Comparison of ENCODE assay signal across 8 cellular contexts in the genomic region with DNA sequence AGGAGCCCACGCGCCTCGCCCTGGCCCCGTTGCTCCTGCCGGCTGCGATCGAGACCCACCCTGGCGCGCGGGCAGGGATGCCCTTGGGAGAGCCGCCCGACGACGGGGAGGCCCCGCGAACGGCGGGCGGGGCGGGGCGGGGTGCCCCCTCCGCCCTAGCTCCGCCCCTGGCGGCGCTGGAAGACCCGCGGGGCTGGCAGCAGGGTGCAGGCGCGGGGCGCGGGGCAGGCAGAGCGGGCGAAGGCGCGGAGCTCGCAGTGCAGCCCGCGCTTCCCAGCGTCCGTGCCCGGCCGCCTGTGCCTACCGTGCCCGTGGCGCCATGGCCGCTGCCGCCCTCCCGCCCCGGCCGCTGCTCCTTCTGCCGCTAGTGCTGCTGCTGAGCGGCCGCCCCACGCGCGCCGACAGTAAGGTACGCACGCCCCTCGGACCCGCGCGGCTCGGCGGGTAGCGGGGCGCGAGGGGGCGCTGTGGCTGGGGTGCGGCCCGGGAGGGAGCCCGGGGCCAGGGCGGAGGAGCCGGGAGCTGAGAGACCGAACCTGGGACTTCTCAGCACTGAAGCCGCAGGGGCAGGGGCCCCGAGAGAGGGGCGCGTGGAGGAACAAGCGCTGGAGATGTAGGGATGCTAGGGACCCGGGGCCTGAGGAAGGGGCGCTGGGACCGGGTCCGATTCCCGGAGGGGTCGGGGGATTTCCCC. TPM values are rescaled to one million over a fixed set of nuclear protein-coding genes. Genes with fewer than 3 reads are reported as not detected.
DNase-seq lines count a peak whose midpoint lies in the region; ATAC-seq and TF ChIP-seq lines count a peak whose summit lies in the region.

A gene (plus strand): TSS at position 182 of the 694 bp plus-strand sequence. CDS start 138 bp downstream, at position 320.

- no peak for TF ChIP-seq CTCF in coronary artery (IDR thresholded peaks at IDR 0.05)
- peak; percentile 39 for TF ChIP-seq CTCF in lower lobe of right lung (IDR thresholded peaks at IDR 0.05)
- TF ChIP-seq CTCF in stomach (IDR thresholded peaks at IDR 0.05) = peak in 2 of 7 experiments; percentile 6 to 29

- peak; percentile 45 for DNase-seq in activated T-cell treated with anti-CD3 and anti-CD28 coated beads, Interleukin-2, amount 50 U/mL, for 1 hour
- no peak for DNase-seq in activated T-cell treated with anti-CD3 and anti-CD28 coated beads for 4 hours
- DNase-seq in RPMI8226 = peak; percentile 31
- no peak for DNase-seq in coronary artery (ENCODE audit: low spot score)
- DNase-seq in lower lobe of right lung = no peak
- no peak for DNase-seq in stomach
- no peak for DNase-seq in SHP77 (lab: John Stamatoyannopoulos, UW)
- no peak for DNase-seq in NCI-H2081 (lab: John Stamatoyannopoulos, UW)

- intact Hi-C loops in lower lobe of right lung (cut with DNase I) (no loop called here), stomach (cut with DNase I; ENCODE audit: low total_unique reads) (loop anchor here (5.0 kb wide), 1 partner anchor 595 kb away; no protein-coding TSS in a partner anchor)

- peak; percentile 39 to 41 for ATAC-seq in lower lobe of right lung

- H3K4me1 ChIP-seq in lower lobe of right lung (peaks cover 43% of the 10 kb centered on the region), stomach (peaks cover 17 to 53% (median 36%) of the 10 kb centered on the region in 4 donors)

- TF ChIP-seq POLR2A in stomach (IDR thresholded peaks at IDR 0.05) = no peak

- TF ChIP-seq EP300 in stomach (IDR thresholded peaks at IDR 0.05) = no peak

- peaks cover 24% of the 10 kb centered on the region for H3K27me3 ChIP-seq in lower lobe of right lung (ENCODE audit: low read depth)
- H3K27me3 ChIP-seq in stomach = peaks cover 0 to 27% (median 19%) of the 10 kb centered on the region in 3 donors

- H3K27ac ChIP-seq in coronary artery (peak within 1 kb of the TSS; percentile 2 to 78), lower lobe of right lung (peak within 1 kb of the TSS; percentile 41), stomach (peak within 1 kb of the TSS; percentile 22 to 82 (median 58))

- peak within 1 kb of the TSS; percentile 93 for H3K4me3 ChIP-seq in coronary artery
- peak within 1 kb of the TSS; percentile 60 for H3K4me3 ChIP-seq in lower lobe of right lung
- H3K4me3 ChIP-seq in stomach = peak within 1 kb of the TSS; percentile 58 to 68 (median 62)

- WGBS in stomach, 5 donors = 0 to 2% (median 1%) methylated on average over 6 to 84 of the region's 86 CpGs

- H3K9me3 ChIP-seq in lower lobe of right lung (no peaks in the 10 kb centered on the region), stomach (no peaks in the 10 kb centered on the region)

- no peaks in the 10 kb centered on the region for H3K36me3 ChIP-seq in lower lobe of right lung
- no peaks in the 10 kb centered on the region for H3K36me3 ChIP-seq in stomach

RNA-seq across cellular contexts. Expression of the gene that starts here (rescaled TPM):
- 22.3 TPM for total RNA-seq in lower lobe of right lung
- 10 to 100 TPM in 1 of 5 donors, 1 to 10 TPM in 4; 1.7 to 91.2 (median 4.1) TPM for total RNA-seq in stomach
- 1 to 10 TPM in 1 of 3 donors, under 1 TPM in 2; 0.56 to 3.9 (median 0.61) TPM for polyA plus RNA-seq in stomach

Comparison
In these comparisons a context has a peak if more than half of its experiments do, and no peak if none do; other contexts are left out.
1. DNase-seq: peak in activated T-cell treated with anti-CD3 and anti-CD28 coated beads, Interleukin-2, amount 50 U/mL, for 1 hour (single experiment) and RPMI8226 (single experiment); none in activated T-cell treated with anti-CD3 and anti-CD28 coated beads for 4 hours (single experiment), coronary artery (single experiment), lower lobe of right lung (single experiment), stomach (single experiment), SHP77 (0 of 2) and NCI-H2081 (0 of 2).
2. Peak in every context shown above with its lines, with median percentiles within 50 percentile points of each other: H3K27ac ChIP-seq and H3K4me3 ChIP-seq.